In genomic region chr3:98013428-98014349, GRCh38 we compare ENCODE assay signal across 1 cellular context.
A peak's percentile ranks its signal among the peaks of the same experiment; 100 is the strongest.
TF ChIP-seq lines count a peak whose summit lies in the region.

No MANE protein-coding gene starts in this region.

TF ChIP-seq in SK-N-SH treated with all-trans-retinoic acid at 6 μM for 48 hours, 23 proteins besides CTCF, POLR2A, EP300 and RAD21 (continued from another document):
- TF ChIP-seq TSHZ2 (CRISPR knock-in tag; IDR thresholded peaks at IDR 0.05) (no peak), ARNTL (CRISPR knock-in tag; IDR thresholded peaks at IDR 0.05; ENCODE audit: borderline replicate concordance, low read depth) (no peak), CSRNP3 (CRISPR knock-in tag; IDR thresholded peaks at IDR 0.05) (no peak), ZC3H10 (CRISPR knock-in tag; IDR thresholded peaks at IDR 0.05) (peak; percentile 45; the same call in 1 of the 2 replicates), ZFP3 (CRISPR knock-in tag; IDR thresholded peaks at IDR 0.05) (0 out of 2 replicates have a peak, but pooled peaks have one; percentile 20), OSR1 (CRISPR knock-in tag; IDR thresholded peaks at IDR 0.05) (no peak), TOX (CRISPR knock-in tag; IDR thresholded peaks at IDR 0.05; ENCODE audit: borderline replicate concordance) (no peak), ZFP30 (CRISPR knock-in tag; IDR thresholded peaks at IDR 0.05) (no peak), ISL1 (CRISPR knock-in tag; IDR thresholded peaks at IDR 0.05) (peak; percentile 84), RARB (CRISPR knock-in tag; IDR thresholded peaks at IDR 0.05) (no peak), ESRRG (CRISPR knock-in tag; IDR thresholded peaks at IDR 0.05) (no peak)
